26 cellular contexts compared by ENCODE assay signal in genomic region chrX:130714665-130715064, GRCh38.
DNase-seq lines count a peak whose midpoint lies in the region; ATAC-seq, FAIRE-seq and TF ChIP-seq lines count a peak whose summit lies in the region.
"Had no signal": no experiment of that assay in that cellular context is flagged by ENCODE, and none has a peak within 500 bp of the region (broad histone marks: within the 10 kb centered on the region; RNA-seq: fewer than 3 reads in every experiment).

No MANE protein-coding gene starts in this region.

- H3K27me3 ChIP-seq in astrocyte (ENCODE audit: insufficient read depth, low read length), result no peaks in the 10 kb centered on the region
- H3K27me3 ChIP-seq in HepG2 (ENCODE audit: control insufficient read depth in 1 of 2, insufficient read depth in 2 of 2, low read length in 2 of 2), result no peaks in the 10 kb centered on the region
- no peaks in the 10 kb centered on the region for H3K27me3 ChIP-seq in psoas muscle (ENCODE audit: insufficient read depth in 3 of 3, low read length in 2 of 3)
- H3K27me3 ChIP-seq in left lung, result no peaks in the 10 kb centered on the region
- no peaks in the 10 kb centered on the region for H3K27me3 ChIP-seq in CD4-positive, alpha-beta memory T cell (ENCODE audit: insufficient read depth, low read length)
- H3K27me3 ChIP-seq: BE2C had no signal

- 86% methylated on average over 2 of the region's 2 CpGs for WGBS in A549 (ENCODE audit: missing lambda C conversion rate)
- 79% methylated on average over 2 of the region's 2 CpGs for WGBS in HepG2 (ENCODE audit: low lambda C conversion rate)
- WGBS in psoas muscle, 3 donors, result 60 to 75% (median 61%) methylated on average over 2 of the region's 2 CpGs

- no peak for TF ChIP-seq RAD21 in A549 (conservative IDR thresholded peaks at IDR 0.05 in 1 of 2, IDR thresholded peaks at IDR 0.05 in 1 of 2)
- TF ChIP-seq RAD21 in HepG2 (CRISPR knock-in tag; IDR thresholded peaks at IDR 0.05), result no peak

- H3K4me3 ChIP-seq in A549 (no peak overlapping the region), astrocyte (ENCODE audit: insufficient read depth, low read depth, low read length) (no peak overlapping the region), HepG2 (replicated peaks in 1 of 3; ENCODE audit: insufficient read depth in 1 of 3, low read depth in 2 of 3, low read length in 3 of 3) (no peak overlapping the region), psoas muscle (no peak overlapping the region), left lung (no peak overlapping the region)
- H3K4me3 ChIP-seq in CD4-positive, alpha-beta memory T cell (ENCODE audit: low read length in 2 of 2), result no peak overlapping the region
- H3K4me3 ChIP-seq: BLaER1 treated with 17β-estradiol and CSF1 and Interleukin-3, amounts not matched to agents 10 nM and 100 nM; HAP-1 had no signal

- H3K4me2 ChIP-seq in A549 (no peak overlapping the region), astrocyte (ENCODE audit: low read length) (no peak overlapping the region), HepG2 (ENCODE audit: low read depth, low read length) (no peak overlapping the region)
- H3K4me2 ChIP-seq: BLaER1 treated with 17β-estradiol and CSF1 and Interleukin-3, amounts not matched to agents 10 nM and 100 nM had no signal

- TF ChIP-seq EP300 in A549 (IDR thresholded peaks at IDR 0.05) (no peak), HepG2 (IDR thresholded peaks at IDR 0.05; ENCODE audit: low read depth in 2 of 2, low read length in 2 of 2) (no peak), HepG2 (CRISPR knock-in tag; IDR thresholded peaks at IDR 0.05; ENCODE audit: borderline replicate concordance) (no peak)

- H3K9me3 Mint-ChIP-seq in astrocyte (ENCODE audit: unreplicated experiment), result peaks cover 2% of the 10 kb centered on the region
- H3K9me3 Mint-ChIP-seq in CD4-positive, alpha-beta memory T cell, result no peaks in the 10 kb centered on the region
- H3K9me3 Mint-ChIP-seq: CD14-positive monocyte; CD4-positive, alpha-beta T cell; HFFc6 had no signal

- H3K4me3 Mint-ChIP-seq in astrocyte (ENCODE audit: unreplicated experiment), result no peak overlapping the region
- no peak overlapping the region for H3K4me3 Mint-ChIP-seq in CD4-positive, alpha-beta memory T cell
- H3K4me3 Mint-ChIP-seq: CD14-positive monocyte; CD4-positive, alpha-beta T cell; HFFc6 had no signal

- no peaks in the 10 kb centered on the region for H4K20me1 ChIP-seq in astrocyte (ENCODE audit: insufficient read depth, low read length)
- H4K20me1 ChIP-seq in HepG2 (ENCODE audit: insufficient read depth, low read length), result no peaks in the 10 kb centered on the region

- CTCF ChIA-PET in A549 (lab: Yijun Ruan, JAX), result no interaction called here
- CTCF ChIA-PET in HepG2 (lab: Yijun Ruan, JAX; ENCODE audit: low intra/inter-chr PET ratio, low total read pairs), result no interaction called here
- CTCF ChIA-PET in CD4-positive, alpha-beta memory T cell (lab: Charles Lee; ENCODE audit: partially characterized antibody), result no interaction called here

- H3K27ac ChIP-seq in A549 (no peak overlapping the region), astrocyte (ENCODE audit: low read depth, low read length) (no peak overlapping the region), HepG2 (ENCODE audit: extremely low read length, insufficient read depth, low read length) (no peak overlapping the region), psoas muscle (peak overlapping the region; percentile 77), left lung (no peak overlapping the region)
- H3K27ac ChIP-seq in CD4-positive, alpha-beta memory T cell (ENCODE audit: low read depth, low read length), result no peak overlapping the region
- H3K27ac ChIP-seq: 22Rv1; BLaER1 treated with 17β-estradiol and CSF1 and Interleukin-3, amounts not matched to agents 10 nM and 100 nM had no signal

- peak; percentile 7 for FAIRE-seq in A549 (lab: Jason Lieb, UNC)
- peak; percentile 75 for FAIRE-seq in astrocyte (lab: Jason Lieb, UNC)
- no peak for FAIRE-seq in HepG2 (lab: Jason Lieb, UNC)
- FAIRE-seq: A204.1, GM12891, H54 had no signal

- H3K36me3 ChIP-seq in astrocyte (ENCODE audit: insufficient read depth, low read length), result no peaks in the 10 kb centered on the region
- H3K36me3 ChIP-seq in HepG2 (replicated peaks in 1 of 2; ENCODE audit: control insufficient read depth in 1 of 2, insufficient read depth in 2 of 2, low read length in 2 of 2), result no peaks in the 10 kb centered on the region
- H3K36me3 ChIP-seq in psoas muscle (ENCODE audit: insufficient read depth in 1 of 2, low read depth in 1 of 2), result no peaks in the 10 kb centered on the region
- H3K36me3 ChIP-seq in left lung, result no peaks in the 10 kb centered on the region
- H3K36me3 ChIP-seq in CD4-positive, alpha-beta memory T cell (ENCODE audit: insufficient read depth, low read length), result no peaks in the 10 kb centered on the region
- H3K36me3 ChIP-seq: BE2C; BLaER1 treated with 17β-estradiol and CSF1 and Interleukin-3, amounts not matched to agents 10 nM and 100 nM; HAP-1 had no signal

- no peaks in the 10 kb centered on the region for H3K4me1 ChIP-seq in A549
- no peaks in the 10 kb centered on the region for H3K4me1 ChIP-seq in astrocyte (ENCODE audit: insufficient read depth, low read length)
- H3K4me1 ChIP-seq in HepG2 (ENCODE audit: insufficient read depth, low read length), result peaks cover 25% of the 10 kb centered on the region
- peaks cover 23% of the 10 kb centered on the region for H3K4me1 ChIP-seq in psoas muscle
- no peaks in the 10 kb centered on the region for H3K4me1 ChIP-seq in left lung
- H3K4me1 ChIP-seq in CD4-positive, alpha-beta memory T cell (ENCODE audit: insufficient read depth, low read length), result no peaks in the 10 kb centered on the region
- H3K4me1 ChIP-seq: BE2C; BLaER1 treated with 17β-estradiol and CSF1 and Interleukin-3, amounts not matched to agents 10 nM and 100 nM; HAP-1 had no signal

- no peak overlapping the region for H3K9ac ChIP-seq in astrocyte (ENCODE audit: low read length)
- H3K9ac ChIP-seq in HepG2 (ENCODE audit: insufficient read depth, low read depth, low read length), result no peak overlapping the region
- H3K9ac ChIP-seq: BLaER1 treated with 17β-estradiol and CSF1 and Interleukin-3, amounts not matched to agents 10 nM and 100 nM had no signal

- H3K4me1 Mint-ChIP-seq in astrocyte (ENCODE audit: low read depth, unreplicated experiment), result peaks cover 11% of the 10 kb centered on the region
- peaks cover 0 to 1% (median 0%) of the 10 kb centered on the region in 4 donors for H3K4me1 Mint-ChIP-seq in CD4-positive, alpha-beta memory T cell
- H3K4me1 Mint-ChIP-seq: CD14-positive monocyte had no signal

- H3K79me2 ChIP-seq in astrocyte (ENCODE audit: insufficient read depth, low read length) (no peaks in the 10 kb centered on the region), HepG2 (ENCODE audit: insufficient read depth, low read length) (no peaks in the 10 kb centered on the region)

- H3K27me3 Mint-ChIP-seq in astrocyte (ENCODE audit: low read depth, unreplicated experiment), result no peaks in the 10 kb centered on the region
- H3K27me3 Mint-ChIP-seq in CD4-positive, alpha-beta memory T cell, result no peaks in the 10 kb centered on the region
- H3K27me3 Mint-ChIP-seq: CD4-positive, alpha-beta T cell had no signal

- H3K27ac Mint-ChIP-seq in astrocyte (ENCODE audit: unreplicated experiment), result no peak overlapping the region
- no peak overlapping the region for H3K27ac Mint-ChIP-seq in CD4-positive, alpha-beta memory T cell
- H3K27ac Mint-ChIP-seq: CD14-positive monocyte; CD4-positive, alpha-beta T cell; HFFc6 had no signal

- DNase-seq in A549 (ENCODE audit: low read depth in 1 of 2, low spot score in 1 of 2), result no peak
- no peak for DNase-seq in astrocyte (ENCODE audit: low read depth)
- DNase-seq in HepG2 (ENCODE audit: low spot score), result no peak
- no peak for DNase-seq in psoas muscle
- no peak for DNase-seq in left lung
- DNase-seq in posterior vena cava (ENCODE audit: low spot score), result no peak
- no peak for DNase-seq in CD4-positive, alpha-beta memory T cell
- DNase-seq: ACHN; AML-193; BE2C; Calu3; CD4-positive, alpha-beta T cell; COR-L47; DMS53; DMS79 treated with DMSO at 0.1 percent for 48 hours; GF-D8; GOT3; HFFc6 had no signal

- H3K9me3 ChIP-seq in A549, result no peaks in the 10 kb centered on the region
- H3K9me3 ChIP-seq in astrocyte (ENCODE audit: insufficient read depth, low read depth, low read length), result no peaks in the 10 kb centered on the region
- no peaks in the 10 kb centered on the region for H3K9me3 ChIP-seq in HepG2 (ENCODE audit: low read length)
- H3K9me3 ChIP-seq in psoas muscle, result no peaks in the 10 kb centered on the region
- no peaks in the 10 kb centered on the region for H3K9me3 ChIP-seq in left lung
- H3K9me3 ChIP-seq in CD4-positive, alpha-beta memory T cell (ENCODE audit: control insufficient read depth in 1 of 2, low read length in 2 of 2), result no peaks in the 10 kb centered on the region
- H3K9me3 ChIP-seq: BE2C; BLaER1 treated with 17β-estradiol and CSF1 and Interleukin-3, amounts not matched to agents 10 nM and 100 nM; HAP-1 had no signal

- H3K36me3 Mint-ChIP-seq in astrocyte (ENCODE audit: low read depth, unreplicated experiment), result no peaks in the 10 kb centered on the region
- H3K36me3 Mint-ChIP-seq in CD4-positive, alpha-beta memory T cell, result peaks cover 0 to 3% of the 10 kb centered on the region in 2 donors

- POLR2A ChIA-PET in A549 (lab: Yijun Ruan, JAX) (no interaction called here), HepG2 (lab: Yijun Ruan, JAX) (no interaction called here)
- POLR2A ChIA-PET in CD4-positive, alpha-beta memory T cell (lab: Charles Lee; ENCODE audit: partially characterized antibody), result no interaction called here

- in situ Hi-C loops in HepG2 (cut with HindIII; ENCODE audit: extremely low pct_ligation_motif_present, low pct_unique_long_range_greater_than_20kb), result no loop called here

- H2AFZ ChIP-seq in astrocyte (ENCODE audit: low read depth, low read length) (no peak overlapping the region), HepG2 (ENCODE audit: low read length) (no peak overlapping the region)

- TF ChIP-seq POLR2A in A549 (IDR thresholded peaks at IDR 0.05; ENCODE audit: low read length) (no peak), HepG2 (IDR thresholded peaks at IDR 0.05; ENCODE audit: insufficient read depth in 1 of 2, low read depth in 2 of 2, low read length in 2 of 2) (no peak)

- TF ChIP-seq CTCF in A549 (IDR thresholded peaks at IDR 0.05) (no peak), astrocyte (IDR thresholded peaks at IDR 0.05; ENCODE audit: insufficient read depth, low read depth, low read length) (no peak), HepG2 (CRISPR knock-in tag; IDR thresholded peaks at IDR 0.05) (no peak), psoas muscle (IDR thresholded peaks at IDR 0.05) (no peak), left lung (IDR thresholded peaks at IDR 0.05) (no peak)

- BruUV-seq in HepG2 (replicated peaks; lab: Mats Ljungman, UMichigan), result no TSS peak

- no peak for ATAC-seq in A549
- no peak for ATAC-seq in HepG2
- ATAC-seq in psoas muscle, result peak in 1 of 4 donors; percentile 17
- no peak for ATAC-seq in left lung
- no peak for ATAC-seq in GM21526 (IDR thresholded peaks at IDR 0.05; ENCODE audit: low FRiP score, unreplicated experiment)

- intact Hi-C loops in HepG2 (cut with micrococcal nuclease; ENCODE audit: unreplicated experiment) (no loop called here), psoas muscle (cut with DNase I) (no loop called here), left lung (cut with DNase I) (no loop called here), posterior vena cava (cut with DNase I) (no loop called here)
- intact Hi-C loops in CD4-positive, alpha-beta memory T cell (cut with micrococcal nuclease), result no loop called here

TF ChIP-seq in HepG2, 621 proteins besides CTCF, POLR2A, EP300 and RAD21:
- TF ChIP-seq ZNF263 (CRISPR knock-in tag; IDR thresholded peaks at IDR 0.05), result peak; percentile 67
- no peak for TF ChIP-seq HDAC6 (IDR thresholded peaks at IDR 0.05; ENCODE audit: low read depth, low read length)
